ENCODE assay signal across 21 cellular contexts in the genomic region with DNA sequence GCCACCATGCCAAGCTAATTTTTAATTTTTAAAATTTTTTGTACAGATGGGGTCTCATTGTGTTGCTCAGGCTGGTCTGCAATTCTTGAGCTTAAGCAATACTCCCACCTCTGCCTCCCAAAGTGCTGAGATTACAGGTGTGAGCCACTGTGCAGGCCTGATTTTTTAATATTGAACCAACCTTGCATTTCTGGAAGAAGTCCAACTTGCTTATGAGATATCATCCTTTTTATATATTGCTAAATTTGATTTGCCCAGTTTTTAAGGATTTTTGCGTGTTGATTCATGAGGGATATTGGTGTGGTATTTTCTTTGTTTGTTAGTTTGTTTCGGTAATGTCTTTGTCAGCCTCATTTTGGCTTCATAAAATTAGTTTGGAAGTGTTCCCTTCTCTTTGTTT.
"Had no signal": no experiment of that assay in that cellular context is flagged by ENCODE, and none has a peak within 500 bp of the region (broad histone marks: within the 10 kb centered on the region; RNA-seq: fewer than 3 reads in every experiment).

No MANE protein-coding gene starts in this region.

- H3K27ac Mint-ChIP-seq: mesothelial cell of epicardium; nephron; neural progenitor cell; progenitor cell of endocrine pancreas; stimulated activated effector memory CD8-positive, alpha-beta T cell treated with anti-CD3 and anti-CD28 coated beads, Interleukin-12 subunit alpha, Interleukin-12 subunit beta, amount 100 ng/mL, for 72 hours had no signal

- H2AFZ ChIP-seq: neural progenitor cell, parathyroid adenoma had no signal

- H3K27ac ChIP-seq: coronary artery, neural progenitor cell, parathyroid adenoma, sigmoid colon, stomach, tibial artery, upper lobe of left lung had no signal

- H3K4me3 Mint-ChIP-seq: immature natural killer cell; mesothelial cell of epicardium; naive B cell; nephron; neural progenitor cell; stimulated activated effector memory CD8-positive, alpha-beta T cell treated with anti-CD3 and anti-CD28 coated beads, Interleukin-12 subunit alpha, Interleukin-12 subunit beta, amount 100 ng/mL, for 72 hours had no signal

- H3K9me3 ChIP-seq: mucosa of descending colon had no signal

- H3K4me1 ChIP-seq: neural progenitor cell had no signal

- H3K9ac ChIP-seq: neural progenitor cell, parathyroid adenoma had no signal

- ATAC-seq: mucosa of descending colon; stimulated activated effector memory CD8-positive, alpha-beta T cell treated with anti-CD3 and anti-CD28 coated beads, Interleukin-12 subunit alpha, Interleukin-12 subunit beta, amount 100 ng/mL, for 72 hours had no signal

- H3K36me3 Mint-ChIP-seq: naive B cell, neural progenitor cell had no signal

- H3K27me3 Mint-ChIP-seq: naive B cell, progenitor cell of endocrine pancreas had no signal

- H3K9me3 Mint-ChIP-seq: stimulated activated effector memory CD8-positive, alpha-beta T cell treated with anti-CD3 and anti-CD28 coated beads, Interleukin-12 subunit alpha, Interleukin-12 subunit beta, amount 100 ng/mL, for 72 hours had no signal

- H3K4me1 Mint-ChIP-seq: mesothelial cell of epicardium, neural progenitor cell had no signal

- DNase-seq: dermis blood vessel endothelial cell; hypothalamus; immature natural killer cell; mesenchymal stem cell; mucosa of descending colon; naive B cell; stimulated activated CD4-positive, alpha-beta T cell treated with anti-CD3 and anti-CD28 coated beads, Interleukin-2, amount 100 ng/mL, for 24 hours; stimulated activated CD4-positive, alpha-beta T cell treated with anti-CD3 and anti-CD28 coated beads, Interleukin-4, amount 100 ng/mL, for 24 hours; stimulated activated naive CD4-positive, alpha-beta T cell treated with Interleukin-2 at 50 U/mL for 16 hours; stomach had no signal

- H3K27me3 ChIP-seq: neural progenitor cell, sigmoid colon, stomach, tibial artery, upper lobe of left lung had no signal

- H3K36me3 ChIP-seq: neural progenitor cell, sigmoid colon, stomach, tibial artery, upper lobe of left lung had no signal

- H3K4me3 ChIP-seq: coronary artery, lung, mucosa of descending colon, neural progenitor cell, sigmoid colon, stomach, tibial artery, upper lobe of left lung had no signal

- H3K4me2 ChIP-seq: neural progenitor cell had no signal
